27 cellular contexts compared by ENCODE assay signal in genomic region chr5:147898875-147899401, GRCh38. TPM values are rescaled to one million over a fixed set of nuclear protein-coding genes. Genes with fewer than 3 reads are reported as not detected.
A peak's percentile ranks its signal among the peaks of the same experiment; 100 is the strongest.
DNase-seq lines count a peak whose midpoint lies in the region; ATAC-seq and TF ChIP-seq lines count a peak whose summit lies in the region.
"Had no signal": no experiment of that assay in that cellular context is flagged by ENCODE, and none has a peak within 500 bp of the region (broad histone marks: within the 10 kb centered on the region; RNA-seq: fewer than 3 reads in every experiment).

No MANE protein-coding gene starts in this region.

- H3K36me3 ChIP-seq in MG63, result no peaks in the 10 kb centered on the region
- H3K36me3 ChIP-seq: stomach had no signal

- DNase-seq in AG10803 (ENCODE audit: low read depth) (peak; percentile 1), MG63 (peak; percentile 69), coronary artery (ENCODE audit: low spot score) (no peak), renal cortical epithelial cell (ENCODE audit: low read depth) (peak; percentile 19), Right ventricle myocardium superior (no peak), middle frontal gyrus (ENCODE audit: extremely low spot score, low spot score) (no peak)
- no peak for DNase-seq in stimulated activated CD4-positive, alpha-beta T cell treated with anti-CD3 and anti-CD28 coated beads, Interleukin-15, amount 100 ng/mL, for 24 hours
- DNase-seq: activated CD4-positive, alpha-beta T cell treated with anti-CD3 and anti-CD28 coated beads for 1 hour; activated CD8-positive, alpha-beta memory T cell treated with anti-CD3 and anti-CD28 coated beads for 24 hours; activated naive CD4-positive, alpha-beta T cell treated with anti-CD3 and anti-CD28 coated beads, Interleukin-2, amount 10 ng/mL, durations not matched to agents 7 days and 5 days; activated T-cell treated with anti-CD3 and anti-CD28 coated beads, Interleukin-2, amount 50 U/mL, for 72 hours; anterior cingulate cortex; DMS153; effector memory CD8-positive, alpha-beta T cell; head of caudate nucleus; NCI-H1048; NCI-H187 treated with DMSO at 0.1 percent for 48 hours; NCI-H226; psoas muscle; small intestine; stimulated activated CD4-positive, alpha-beta T cell treated with anti-CD3 and anti-CD28 coated beads, Interleukin-4, amount 100 ng/mL, for 24 hours; stomach had no signal

- no peaks in the 10 kb centered on the region; the same call in 1 of the 2 replicates for H3K9me3 ChIP-seq in MG63
- H3K9me3 ChIP-seq: psoas muscle, stomach had no signal

- TF ChIP-seq CTCF in AG10803 (conservative IDR thresholded peaks at IDR 0.05; ENCODE audit: low read length), result no peak
- TF ChIP-seq CTCF in coronary artery (IDR thresholded peaks at IDR 0.05), result no peak

- H3K4me3 ChIP-seq in AG10803 (ENCODE audit: low read length), result no peak overlapping the region
- no peak overlapping the region for H3K4me3 ChIP-seq in MG63
- H3K4me3 ChIP-seq in coronary artery, result no peak overlapping the region
- H3K4me3 ChIP-seq: K562, psoas muscle, stomach had no signal

- intact Hi-C loops in Right ventricle myocardium superior (cut with DNase I), result no loop called here

- no peaks in the 10 kb centered on the region for H3K27me3 ChIP-seq in MG63
- H3K27me3 ChIP-seq: stomach had no signal

- H3K27ac ChIP-seq in coronary artery, result peak overlapping the region; percentile 6 to 40
- H3K27ac ChIP-seq: psoas muscle had no signal

- ATAC-seq in GM19328 (IDR thresholded peaks at IDR 0.05; ENCODE audit: unreplicated experiment), result no peak
- no peak for ATAC-seq in Right ventricle myocardium superior (ENCODE audit: poor library complexity)
- ATAC-seq: activated T-cell treated with anti-CD3 and anti-CD28 coated beads, Interleukin-2, amount 50 U/mL, for 72 hours; effector memory CD8-positive, alpha-beta T cell; K562; psoas muscle had no signal

RNA-seq across cellular contexts. Expression of gene C5orf46, which starts 7.4 kb away (rescaled TPM):
- total RNA-seq in MG63 (2014; rRNA removed; shearing (Covaris generic); ENCODE audit: low replicate concordance), result 6.0 TPM in 1 of 2 replicates, not detected in the other
- 0.35 TPM in 1 of 2 replicates, not detected in the other for total RNA-seq in renal cortical epithelial cell
- 2.0 TPM for total RNA-seq in Right ventricle myocardium superior
- total RNA-seq: activated T-cell treated with anti-CD3 and anti-CD28 coated beads, Interleukin-2, amount 50 U/mL, for 72 hours; K562; liver; psoas muscle; stomach had no signal

RNA-seq across cellular contexts. Expression of gene SCGB3A2, which starts 20.4 kb away (rescaled TPM):
- not detected in 2 replicates for total RNA-seq in MG63 (2014; rRNA removed; shearing (Covaris generic); ENCODE audit: low replicate concordance)
- total RNA-seq in renal cortical epithelial cell (not detected in 2 replicates), Right ventricle myocardium superior (not detected)
- total RNA-seq: activated T-cell treated with anti-CD3 and anti-CD28 coated beads, Interleukin-2, amount 50 U/mL, for 72 hours; liver; psoas muscle; RPMI7951; urinary bladder had no signal

Comparison
In these comparisons a context has a peak if more than half of its experiments do, and no peak if none do; other contexts are left out.
1. DNase-seq: peak in AG10803 (single experiment), MG63 (single experiment) and renal cortical epithelial cell (single experiment); none in coronary artery (single experiment), stimulated activated CD4-positive, alpha-beta T cell treated with anti-CD3 and anti-CD28 coated beads, Interleukin-15, amount 100 ng/mL, for 24 hours (single experiment), Right ventricle myocardium superior (single experiment) and middle frontal gyrus (single experiment).